ENCODE assay signal across 8 cellular contexts in the genomic region with DNA sequence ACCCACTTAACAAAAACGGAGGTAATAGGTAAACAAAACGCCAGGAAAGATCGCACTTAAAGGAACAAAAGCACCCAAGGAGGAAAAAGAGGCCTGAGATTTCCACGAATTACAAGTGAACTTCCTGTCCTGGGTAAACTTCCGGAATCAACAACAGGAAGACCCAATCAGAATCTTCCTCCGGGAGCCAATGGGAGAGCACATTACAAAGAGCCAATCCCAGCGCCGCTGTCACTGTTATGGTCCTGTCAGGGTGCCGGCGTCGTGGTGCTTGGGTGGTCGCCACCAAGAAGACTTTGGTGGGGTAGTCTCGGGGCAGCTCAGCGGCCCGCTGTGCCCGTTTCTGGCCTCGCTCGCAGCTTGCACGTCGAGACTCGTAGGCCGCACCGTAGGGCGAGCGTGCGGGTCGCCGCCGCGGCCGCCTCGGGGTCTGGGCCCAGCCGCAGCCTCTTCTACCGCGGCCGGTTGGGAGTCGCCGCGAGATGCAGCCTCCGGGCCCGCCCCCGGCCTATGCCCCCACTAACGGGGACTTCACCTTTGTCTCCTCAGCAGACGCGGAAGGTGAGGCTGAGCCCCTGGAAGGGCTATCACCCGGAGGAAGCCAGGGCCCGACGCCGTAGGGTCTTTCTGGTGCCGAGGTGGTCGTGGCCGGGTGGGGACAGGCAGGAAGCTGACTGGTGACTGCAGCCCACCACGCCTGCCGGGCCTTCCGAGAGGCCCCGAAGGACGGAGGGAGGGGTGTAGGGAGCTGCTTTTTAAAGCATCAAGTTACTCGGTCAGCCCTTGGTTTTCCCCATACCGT.
DNase-seq lines count a peak whose midpoint lies in the region; ATAC-seq and TF ChIP-seq lines count a peak whose summit lies in the region.

Gene YIPF4 (plus strand): TSS at position 231 of the 802 bp plus-strand sequence. CDS start 252 bp downstream, at position 483.

- peaks cover 11% of the 10 kb centered on the region for H3K4me1 Mint-ChIP-seq in central memory CD8-positive, alpha-beta T cell

- peaks cover 12% of the 10 kb centered on the region for H3K27me3 Mint-ChIP-seq in central memory CD8-positive, alpha-beta T cell

- H3K4me3 Mint-ChIP-seq in central memory CD8-positive, alpha-beta T cell = peak within 1 kb of the TSS; percentile 90

- H3K4me3 ChIP-seq in AG09309 (ENCODE audit: control insufficient read depth, low read depth, low read length) = peak within 1 kb of the TSS; percentile 100

- no peak for TF ChIP-seq CTCF in AG09309 (IDR thresholded peaks at IDR 0.05; ENCODE audit: control insufficient read depth, insufficient read depth, low read depth, low read length, missing control alignments)

- peaks cover 30% of the 10 kb centered on the region for H3K36me3 Mint-ChIP-seq in central memory CD8-positive, alpha-beta T cell (ENCODE audit: insufficient read depth)

- H3K9me3 Mint-ChIP-seq in central memory CD8-positive, alpha-beta T cell = no peaks in the 10 kb centered on the region

- DNase-seq in AG09309 (ENCODE audit: low read depth) (peak; percentile 79), NCI-H446 (lab: John Stamatoyannopoulos, UW) (peak; percentile 78 to 90), islet precursor cell (peak; percentile 95)
- peak; percentile 80 for DNase-seq in activated CD4-positive, CD25-positive, alpha-beta regulatory T cell treated with anti-CD3 and anti-CD28 coated beads, Interleukin-2, amount 50 U/mL, for 16 hours (ENCODE audit: low read depth, low spot score)
- DNase-seq in central memory CD8-positive, alpha-beta T cell (ENCODE audit: low spot score in 2 of 2) = peak; percentile 92 to 96
- DNase-seq in stimulated activated CD4-positive, alpha-beta T cell treated with anti-CD3 and anti-CD28 coated beads, Interleukin-12 subunit alpha, Interleukin-12 subunit beta, amount 100 ng/mL, for 48 hours (ENCODE audit: low read depth in 2 of 3, low spot score in 1 of 3) = peak; percentile 74 to 91 (median 79)

- ATAC-seq in GM19025 (IDR thresholded peaks at IDR 0.05; ENCODE audit: low read depth, unreplicated experiment) = peak; percentile 98
- ATAC-seq in HG03342 (IDR thresholded peaks at IDR 0.05; ENCODE audit: unreplicated experiment) = peak; percentile 99
- peak; percentile 96 for ATAC-seq in central memory CD8-positive, alpha-beta T cell (replicated peaks; ENCODE audit: extremely low read depth, poor library complexity, severe bottlenecking)

- peak within 1 kb of the TSS; percentile 98 for H3K27ac Mint-ChIP-seq in central memory CD8-positive, alpha-beta T cell (ENCODE audit: low read depth)

Comparison
In these comparisons a context has a peak if more than half of its experiments do, and no peak if none do; other contexts are left out.
1. Peak in every context shown above with its lines: DNase-seq, ATAC-seq and H3K4me3 ChIP-seq.